ENCODE assay signal across 8 cellular contexts in genomic region chr2:173355132-173355865, GRCh38. TPM values are rescaled to one million over a fixed set of nuclear protein-coding genes. Genes with fewer than 3 reads are reported as not detected.
DNase-seq lines count a peak whose midpoint lies in the region; ATAC-seq and TF ChIP-seq lines count a peak whose summit lies in the region.

No MANE protein-coding gene starts in this region.

- CTCF ChIA-PET in PC-3 (lab: Charles Lee): interaction anchor here (0.6 kb wide), 1 partner anchor 697 kb away, joined by 4 read pairs; no protein-coding TSS in a partner anchor

- H2AFZ ChIP-seq in PC-3 (ENCODE audit: low read length): peak overlapping the region; percentile 92

- H3K4me1 ChIP-seq in PC-3 (ENCODE audit: insufficient read depth, low read length) (peaks cover 20% of the 10 kb centered on the region), iPS DF 6.9 (ENCODE audit: control insufficient read depth, insufficient read depth, low read length) (no peaks in the 10 kb centered on the region; the same call in 1 of the 2 replicates)

- H3K4me3 ChIP-seq in PC-3 (ENCODE audit: low read length) (peak overlapping the region; percentile 79), iPS DF 6.9 (ENCODE audit: low read length) (peak overlapping the region; percentile 96), skin epidermis (peak overlapping the region; percentile 53 to 79 (median 73))

- POLR2A ChIA-PET in PC-3 (lab: Charles Lee; ENCODE audit: unreplicated experiment): no interaction called here

- no peak for TF ChIP-seq CTCF in PC-3 (conservative IDR thresholded peaks at IDR 0.05; ENCODE audit: low read depth, low read length)

- intact Hi-C loops in PC-3 (cut with micrococcal nuclease): no loop called here

- peak overlapping the region; percentile 88 for H3K4me2 ChIP-seq in PC-3 (ENCODE audit: low read length)

- BruUV-seq in PC-3 (replicated peaks; lab: Mats Ljungman, UMichigan): no TSS peak

- DNase-seq in DMS53 (lab: John Stamatoyannopoulos, UW): peak; percentile 89
- peak; percentile 74 for DNase-seq in HK-2 (ENCODE audit: unreplicated experiment)
- DNase-seq in PC-3: peak; percentile 56
- DNase-seq in amniotic epithelial cell (ENCODE audit: low read depth): peak; percentile 46
- no peak for DNase-seq in iPS DF 6.9 (ENCODE audit: low read depth, low spot score)
- no peak for DNase-seq in GM19240 (ENCODE audit: insufficient read length, low spot score)

- peaks cover 17% of the 10 kb centered on the region; the same call in 1 of the 2 replicates for H4K20me1 ChIP-seq in PC-3 (ENCODE audit: low read length)

- ATAC-seq in GM19455 (IDR thresholded peaks at IDR 0.05; ENCODE audit: unreplicated experiment) (peak; percentile 19), PC-3 (peak; percentile 75)

- no peaks in the 10 kb centered on the region for H3K9me2 ChIP-seq in PC-3 (replicated peaks; ENCODE audit: low read length)

- H3F3A ChIP-seq in PC-3 (ENCODE audit: low read length, unreplicated experiment): no peaks in the 10 kb centered on the region

- H3K27ac ChIP-seq in PC-3 (ENCODE audit: low read length) (peak overlapping the region; percentile 69), iPS DF 6.9 (ENCODE audit: low read length) (no peak overlapping the region), skin epidermis (peak overlapping the region; percentile 38 to 80 (median 69))

- peaks cover 19% of the 10 kb centered on the region; the same call in 1 of the 2 replicates for H3K36me3 ChIP-seq in PC-3 (ENCODE audit: low read depth, low read length)
- H3K36me3 ChIP-seq in iPS DF 6.9 (ENCODE audit: control insufficient read depth, insufficient read depth, low read length): peaks cover 5% of the 10 kb centered on the region; the same call in 1 of the 2 replicates

- peaks cover 47% of the 10 kb centered on the region for H3K79me2 ChIP-seq in PC-3 (ENCODE audit: low read length)

- H3K9ac ChIP-seq in PC-3 (ENCODE audit: low read length): peak overlapping the region; percentile 92

- no CpG with 5 or more reads among the region's 59 CpGs for WGBS in iPS DF 6.9 (ENCODE audit: insufficient coverage, insufficient read length)

- H3K27me3 ChIP-seq in PC-3 (ENCODE audit: low read length) (no peaks in the 10 kb centered on the region), iPS DF 6.9 (ENCODE audit: control insufficient read depth, insufficient read depth, low read length) (no peaks in the 10 kb centered on the region)

- no peaks in the 10 kb centered on the region for H3K9me3 ChIP-seq in PC-3 (ENCODE audit: low read length)
- H3K9me3 ChIP-seq in iPS DF 6.9 (ENCODE audit: control insufficient read depth, insufficient read depth, low read length): no peaks in the 10 kb centered on the region

RNA-seq across cellular contexts. Expression of gene CDCA7, which starts 0.6 kb away (rescaled TPM):
- total RNA-seq in PC-3 (2014; rRNA removed): 29.3 and 36.4 TPM in 2 replicates

Comparison
In these comparisons a context has a peak if more than half of its experiments do, and no peak if none do; other contexts are left out.
1. DNase-seq: peak in DMS53 (single experiment), HK-2 (single experiment), PC-3 (single experiment) and amniotic epithelial cell (single experiment); none in iPS DF 6.9 (single experiment) and GM19240 (single experiment).
2. Peak in every context shown above with its lines, with median percentiles within 50 percentile points of each other: H3K4me3 ChIP-seq.